ENCODE assay signal across 17 cellular contexts in the genomic region with DNA sequence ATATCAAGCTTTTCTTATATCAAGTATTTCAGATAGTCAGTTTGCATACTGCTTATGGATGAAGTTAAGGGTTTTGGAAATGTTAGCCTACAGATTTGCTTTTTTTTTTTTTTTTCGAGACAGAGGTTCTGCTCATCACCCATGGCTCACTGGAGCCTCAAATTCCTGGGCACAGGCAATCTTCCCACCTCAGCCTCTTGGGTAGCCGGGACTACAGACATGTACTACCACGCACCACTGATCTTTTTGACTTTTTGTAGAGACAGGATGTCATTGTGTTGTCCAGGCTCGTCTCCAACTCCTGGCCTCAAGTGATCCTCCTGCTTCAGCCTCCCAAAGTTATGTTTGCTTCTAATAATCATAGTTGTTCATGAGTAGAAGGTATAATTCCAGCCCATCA.
"Had no signal": no experiment of that assay in that cellular context is flagged by ENCODE, and none has a peak within 500 bp of the region (broad histone marks: within the 10 kb centered on the region; RNA-seq: fewer than 3 reads in every experiment).

No MANE protein-coding gene starts in this region.

- H3K36me3 Mint-ChIP-seq: activated naive CD8-positive, alpha-beta T cell had no signal

- H3K4me3 ChIP-seq: esophagus squamous epithelium, ovary, stomach, testis, upper lobe of right lung had no signal

- H3K27ac Mint-ChIP-seq: activated CD4-positive, alpha-beta T cell treated with anti-CD3 and anti-CD28 coated beads, Interleukin-2, amount 10 ng/mL, durations not matched to agents 7 days and 5 days; activated naive CD8-positive, alpha-beta T cell had no signal

- ATAC-seq: sciatic nerve, upper lobe of right lung had no signal

- H3K27me3 Mint-ChIP-seq: activated CD4-positive, alpha-beta T cell treated with anti-CD3 and anti-CD28 coated beads, Interleukin-2, amount 10 ng/mL, durations not matched to agents 7 days and 5 days; activated naive CD8-positive, alpha-beta T cell had no signal

- H3K9me3 Mint-ChIP-seq: activated CD4-positive, alpha-beta T cell treated with anti-CD3 and anti-CD28 coated beads, Interleukin-2, amount 10 ng/mL, durations not matched to agents 7 days and 5 days had no signal

- H3K27ac ChIP-seq: esophagus squamous epithelium, ovary, stomach, testis, upper lobe of right lung had no signal

- H3K9me3 ChIP-seq: esophagus squamous epithelium, ovary, stomach, testis, upper lobe of right lung had no signal

- H3K4me1 Mint-ChIP-seq: activated CD4-positive, alpha-beta T cell treated with anti-CD3 and anti-CD28 coated beads, Interleukin-2, amount 10 ng/mL, durations not matched to agents 7 days and 5 days had no signal

- H3K27me3 ChIP-seq: esophagus squamous epithelium, ovary, stomach, testis, upper lobe of right lung had no signal

- H3K4me3 Mint-ChIP-seq: activated CD4-positive, alpha-beta T cell treated with anti-CD3 and anti-CD28 coated beads, Interleukin-2, amount 10 ng/mL, durations not matched to agents 7 days and 5 days; activated naive CD8-positive, alpha-beta T cell had no signal

- H3K36me3 ChIP-seq: esophagus squamous epithelium, ovary, stomach, upper lobe of right lung had no signal

- H3K4me1 ChIP-seq: esophagus squamous epithelium, testis, upper lobe of right lung had no signal

- DNase-seq: activated CD4-positive, alpha-beta T cell treated with anti-CD3 and anti-CD28 coated beads, Interleukin-2, amount 10 ng/mL, durations not matched to agents 7 days and 5 days; activated CD8-positive, alpha-beta memory T cell treated with anti-CD3 and anti-CD28 coated beads for 24 hours; activated gamma-delta T cell treated with Interleukin-2 at 50 U/mL for 16 hours; amniotic stem cell; caudate nucleus; esophagus squamous epithelium; foreskin fibroblast; glutamatergic neuron; hypothalamus; kidney glomerular epithelial cell; ovary; stomach; T-helper 2 cell; testis; upper lobe of right lung had no signal
